24 cellular contexts compared by ENCODE assay signal in the genomic region with DNA sequence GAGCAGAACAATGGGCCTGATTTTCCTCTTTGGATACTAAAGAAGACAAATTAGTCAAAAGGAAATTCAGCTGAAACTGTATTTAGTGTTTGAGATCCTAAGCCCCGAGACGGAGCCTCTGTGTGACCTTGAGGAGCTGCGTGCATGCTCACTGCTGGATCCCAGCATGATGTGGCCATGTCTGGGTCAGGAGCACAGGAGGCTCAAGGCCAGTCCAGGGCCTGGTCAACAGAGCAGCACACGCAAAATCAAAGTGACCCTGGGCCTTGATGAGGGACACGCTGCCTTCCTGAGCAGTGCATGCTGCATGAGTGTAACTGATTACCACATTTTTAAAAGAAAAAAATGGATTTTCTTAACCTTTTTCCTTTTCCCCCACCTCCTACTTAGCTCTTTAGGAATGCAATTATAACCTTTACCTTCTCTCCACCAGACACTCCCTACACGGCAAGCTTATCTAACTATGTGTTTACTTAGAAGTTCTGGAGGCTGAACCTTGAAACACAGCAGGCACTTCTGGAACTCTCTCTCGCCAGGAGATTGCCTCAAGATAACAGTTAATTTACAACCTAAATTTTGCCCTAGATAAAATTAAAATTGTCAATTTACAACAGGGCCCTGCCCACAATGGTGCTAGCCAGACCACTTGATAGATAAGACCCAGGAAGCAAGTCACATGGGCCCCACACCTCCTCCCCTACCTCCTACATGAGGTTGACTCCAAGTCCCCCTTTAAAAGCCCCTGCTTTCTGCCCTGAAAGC.
DNase-seq lines count a peak whose midpoint lies in the region; ATAC-seq, FAIRE-seq and TF ChIP-seq lines count a peak whose summit lies in the region.
"Had no signal": no experiment of that assay in that cellular context is flagged by ENCODE, and none has a peak within 500 bp of the region (broad histone marks: within the 10 kb centered on the region; RNA-seq: fewer than 3 reads in every experiment).

No MANE protein-coding gene starts in this region.

- no peaks in the 10 kb centered on the region for H3K27me3 Mint-ChIP-seq in neural crest cell (ENCODE audit: low read depth)
- H3K27me3 Mint-ChIP-seq: activated T-cell treated with anti-CD3 and anti-CD28 coated beads, Interleukin-2, amount 50 U/mL, for 24 hours had no signal

- H3K27ac Mint-ChIP-seq in neural crest cell (ENCODE audit: unreplicated experiment), result peak overlapping the region; percentile 64
- H3K27ac Mint-ChIP-seq: activated naive CD4-positive, alpha-beta T cell treated with anti-CD3 and anti-CD28 coated beads for 36 hours; activated T-cell treated with anti-CD3 and anti-CD28 coated beads, Interleukin-2, amount 50 U/mL, for 24 hours had no signal

- no peak overlapping the region for H3K4me3 Mint-ChIP-seq in neural crest cell
- H3K4me3 Mint-ChIP-seq: activated naive CD4-positive, alpha-beta T cell treated with anti-CD3 and anti-CD28 coated beads for 36 hours; activated T-cell treated with anti-CD3 and anti-CD28 coated beads, Interleukin-2, amount 50 U/mL, for 24 hours had no signal

- no peaks in the 10 kb centered on the region for H3K36me3 ChIP-seq in BE2C
- H3K36me3 ChIP-seq in SK-N-MC (ENCODE audit: insufficient read depth, low read length), result no peaks in the 10 kb centered on the region
- H3K36me3 ChIP-seq in kidney (ENCODE audit: control insufficient read depth in 1 of 2, insufficient read depth in 2 of 2, low read length in 2 of 2), result no peaks in the 10 kb centered on the region
- H3K36me3 ChIP-seq: HAP-1, WERI-Rb-1 had no signal

- ATAC-seq in HG02759 (IDR thresholded peaks at IDR 0.05; ENCODE audit: unreplicated experiment), result no peak
- ATAC-seq: GM12878 had no signal

- peaks cover 3% of the 10 kb centered on the region for H3K36me3 Mint-ChIP-seq in neural crest cell (ENCODE audit: low read depth)

- H3K4me3 ChIP-seq in BE2C (ENCODE audit: low read depth, low read length), result no peak overlapping the region
- H3K4me3 ChIP-seq in SK-N-MC, result peak overlapping the region; percentile 9; the same call in 1 of the 2 replicates
- H3K4me3 ChIP-seq in kidney (ENCODE audit: low read length in 2 of 2), result no peak overlapping the region
- H3K4me3 ChIP-seq: coronary artery, GM12878, HAP-1 had no signal

- H3K9ac ChIP-seq in SK-N-MC (ENCODE audit: insufficient read length) (no peak overlapping the region), kidney (ENCODE audit: low read length in 2 of 2) (no peak overlapping the region)

- H3K9me3 ChIP-seq in BE2C, result no peaks in the 10 kb centered on the region
- H3K9me3 ChIP-seq in SK-N-MC (ENCODE audit: low read depth, low read length), result no peaks in the 10 kb centered on the region
- H3K9me3 ChIP-seq in kidney (ENCODE audit: control insufficient read depth in 1 of 2, low read length in 2 of 2), result no peaks in the 10 kb centered on the region

- TF ChIP-seq CTCF in BE2C (IDR thresholded peaks at IDR 0.05; ENCODE audit: low read depth, low read length) (no peak), kidney (IDR thresholded peaks at IDR 0.05; ENCODE audit: borderline replicate concordance, extremely low read depth, insufficient read depth) (no peak), neural crest cell (conservative IDR thresholded peaks at IDR 0.05) (no peak)

- H3K27me3 ChIP-seq in BE2C, result no peaks in the 10 kb centered on the region

- FAIRE-seq in kidney (lab: Jason Lieb, UNC), result no peak
- FAIRE-seq: A204.1, GM12878 had no signal

- H3K4me1 Mint-ChIP-seq in neural crest cell, result peaks cover 6% of the 10 kb centered on the region

- intact Hi-C loops in kidney (cut with DNase I), result no loop called here

- H3K27ac ChIP-seq in SK-N-MC, result no peak overlapping the region
- peak overlapping the region; percentile 17 to 57 for H3K27ac ChIP-seq in kidney (ENCODE audit: low read depth in 2 of 2, low read length in 2 of 2)
- H3K27ac ChIP-seq: C4-2B, coronary artery, WERI-Rb-1 had no signal

- peaks cover 10% of the 10 kb centered on the region for H3K9me3 Mint-ChIP-seq in neural crest cell

- H3K4me1 ChIP-seq in BE2C (peaks cover 24% of the 10 kb centered on the region), kidney (ENCODE audit: control insufficient read depth in 1 of 2, insufficient read depth in 1 of 2, low read depth in 1 of 2, low read length in 2 of 2) (peaks cover 3 to 7% of the 10 kb centered on the region in 2 donors)

- DNase-seq in BE2C, result peak; percentile 24
- DNase-seq in SK-N-MC (ENCODE audit: low read depth, low spot score), result no peak
- no peak for DNase-seq in kidney
- DNase-seq in neural crest cell (ENCODE audit: low read depth, low spot score), result no peak
- DNase-seq in AML-193 (lab: John Stamatoyannopoulos, UW), result no peak
- DNase-seq in activated CD8-positive, alpha-beta memory T cell treated with anti-CD3 and anti-CD28 coated beads, Interleukin-2, amount 50 U/mL, for 48 hours, result no peak
- no peak for DNase-seq in NCI-H446 (lab: John Stamatoyannopoulos, UW)
- DNase-seq: activated CD4-positive, alpha-beta T cell treated with anti-CD3 and anti-CD28 coated beads, Interleukin-2, amount 50 U/mL, for 48 hours; activated naive CD4-positive, alpha-beta T cell treated with anti-CD3 and anti-CD28 coated beads for 36 hours; activated T-cell treated with anti-CD3 and anti-CD28 coated beads, Interleukin-2, amount 50 U/mL, for 24 hours; DMS 273 treated with DMSO at 0.1 percent for 48 hours; GDM1; hypothalamus; NCI-H1930; NCI-H510A treated with DMSO at 0.1 percent for 48 hours; posterior cingulate gyrus; stimulated activated CD4-positive, alpha-beta T cell treated with anti-CD3 and anti-CD28 coated beads, Interleukin-4, amount 100 ng/mL, for 24 hours; WERI-Rb-1 had no signal
